ENCODE assay signal across 8 cellular contexts in the genomic region with DNA sequence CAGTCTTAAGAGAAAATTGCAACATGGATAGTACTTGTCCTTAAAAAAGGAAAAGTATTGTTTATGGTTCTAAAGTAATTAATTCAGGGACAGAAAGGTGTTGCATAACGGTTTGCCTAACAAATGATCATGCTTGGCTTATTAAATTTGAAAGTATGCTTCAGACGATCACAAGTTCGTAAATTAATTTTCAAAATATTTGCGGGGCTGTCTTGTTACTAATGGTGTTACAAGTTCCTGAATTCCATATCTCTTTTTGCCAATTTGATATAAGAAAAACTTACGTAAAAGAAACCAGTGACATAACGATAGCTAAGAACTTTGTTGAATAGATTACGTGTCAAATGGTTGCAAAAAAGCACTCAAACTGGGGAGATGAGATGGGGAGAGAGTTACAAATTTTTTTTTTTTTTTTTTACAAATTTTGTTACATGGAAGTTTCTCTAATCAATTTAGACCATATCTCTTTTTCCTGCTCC. TPM values are rescaled to one million over a fixed set of nuclear protein-coding genes. Genes with fewer than 3 reads are reported as not detected.
A peak's percentile ranks its signal among the peaks of the same experiment; 100 is the strongest.
DNase-seq lines count a peak whose midpoint lies in the region; ATAC-seq and TF ChIP-seq lines count a peak whose summit lies in the region.

No MANE protein-coding gene starts in this region.

- H3K36me3 Mint-ChIP-seq in CD14-positive monocyte (peaks cover 0 to 3% of the 10 kb centered on the region in 2 donors), neural progenitor cell (no peaks in the 10 kb centered on the region)

- no peaks in the 10 kb centered on the region for H3K36me3 ChIP-seq in Loucy (ENCODE audit: insufficient read depth, low read length)
- H3K36me3 ChIP-seq in duodenal mucosa (ENCODE audit: control insufficient read depth in 1 of 2, insufficient read depth in 2 of 2, low read length in 2 of 2), result no peaks in the 10 kb centered on the region
- no peaks in the 10 kb centered on the region for H3K36me3 ChIP-seq in neural progenitor cell

- intact Hi-C loops in CD14-positive monocyte (cut with micrococcal nuclease), result loop anchor here (5.0 to 10.0 kb wide), 3 partner anchors 40 to 127 kb away; partner anchors contain the start of genes AGO1 (in 1 of the 2) and AGO4 (in 1 of the 2)

- H4K20me1 ChIP-seq in Loucy (ENCODE audit: insufficient read depth, low read length, poor library complexity, severe bottlenecking) (peaks cover 44% of the 10 kb centered on the region), neural progenitor cell (ENCODE audit: low read depth) (peaks cover 23% of the 10 kb centered on the region)

- H2AFZ ChIP-seq in Loucy (ENCODE audit: low read length) (no peak overlapping the region), neural progenitor cell (replicated peaks) (no peak overlapping the region)

- DNase-seq in CD14-positive monocyte (ENCODE audit: low spot score) (no peak), neural progenitor cell (ENCODE audit: low spot score) (no peak), cerebellar nuclear complex (lab: John Stamatoyannopoulos, UW) (no peak), HEK293T (ENCODE audit: extremely low spot score) (no peak)

- H3K9me2 ChIP-seq in Loucy (replicated peaks; ENCODE audit: low read depth, low read length), result no peaks in the 10 kb centered on the region

- H3K4me3 Mint-ChIP-seq in CD14-positive monocyte (peak overlapping the region; percentile 90 to 94), neural progenitor cell (peak overlapping the region; percentile 96)

- peak overlapping the region; percentile 79 for H3K9ac ChIP-seq in Loucy (ENCODE audit: low read depth, low read length, poor library complexity, severe bottlenecking)
- peak overlapping the region; percentile 81 to 84 for H3K9ac ChIP-seq in duodenal mucosa (ENCODE audit: low read depth in 1 of 2, low read length in 2 of 2)
- no peak overlapping the region for H3K9ac ChIP-seq in neural progenitor cell

- H3K4me1 ChIP-seq in Loucy (ENCODE audit: insufficient read depth, low read length, poor library complexity, severe bottlenecking) (peaks cover 51% of the 10 kb centered on the region), duodenal mucosa (ENCODE audit: control insufficient read depth in 1 of 2, insufficient read depth in 2 of 2, low read length in 2 of 2) (peaks cover 14 to 20% of the 10 kb centered on the region in 2 donors), neural progenitor cell (peaks cover 21% of the 10 kb centered on the region)

- H3K4me3 ChIP-seq in Loucy (ENCODE audit: low read length, poor library complexity, severe bottlenecking) (peak overlapping the region; percentile 81), duodenal mucosa (ENCODE audit: low read depth in 1 of 2, low read length in 2 of 2) (peak overlapping the region; percentile 80 to 91), neural progenitor cell (peak overlapping the region; percentile 94)

- POLR2A ChIA-PET in HEK293T (lab: Yijun Ruan, JAX), result interaction anchor here (0.7 to 2.6 kb wide), 7 partner anchors 16 to 200 kb away, joined by 3 to 13 read pairs (median 4); partner anchors contain the start of gene CLSPN

- H3K27ac ChIP-seq in duodenal mucosa (ENCODE audit: low read depth, low read length) (no peak overlapping the region), neural progenitor cell (no peak overlapping the region)

- H3K9me3 Mint-ChIP-seq in CD14-positive monocyte (no peaks in the 10 kb centered on the region), neural progenitor cell (no peaks in the 10 kb centered on the region)

- ATAC-seq in GM19351 (IDR thresholded peaks at IDR 0.05; ENCODE audit: unreplicated experiment), result no peak
- ATAC-seq in HG02973 (IDR thresholded peaks at IDR 0.05; ENCODE audit: unreplicated experiment), result no peak

- peaks cover 41% of the 10 kb centered on the region for H3K4me1 Mint-ChIP-seq in CD14-positive monocyte
- H3K4me1 Mint-ChIP-seq in neural progenitor cell, result peaks cover 43% of the 10 kb centered on the region

- H3F3A ChIP-seq in Loucy (ENCODE audit: low read depth) (no peaks in the 10 kb centered on the region), neural progenitor cell (ENCODE audit: low read depth) (peaks cover 34% of the 10 kb centered on the region)

- no peak for TF ChIP-seq CTCF in CD14-positive monocyte (IDR thresholded peaks at IDR 0.05)
- no peak for TF ChIP-seq CTCF in Loucy (conservative IDR thresholded peaks at IDR 0.05; ENCODE audit: low read length)
- TF ChIP-seq CTCF in neural progenitor cell (IDR thresholded peaks at IDR 0.05), result no peak

- peak overlapping the region in 6 of 7 donors; percentile 27 to 94 (median 63) for H3K27ac Mint-ChIP-seq in CD14-positive monocyte
- H3K27ac Mint-ChIP-seq in neural progenitor cell, result no peak overlapping the region

- no peaks in the 10 kb centered on the region for H3K9me3 ChIP-seq in Loucy (ENCODE audit: insufficient read depth, low read depth, low read length)
- H3K9me3 ChIP-seq in duodenal mucosa (ENCODE audit: control insufficient read depth in 1 of 2, low read length in 2 of 2), result no peaks in the 10 kb centered on the region
- H3K9me3 ChIP-seq in neural progenitor cell (ENCODE audit: low read depth), result no peaks in the 10 kb centered on the region

- peaks cover 68% of the 10 kb centered on the region for H3K79me2 ChIP-seq in Loucy (ENCODE audit: insufficient read depth, low read length)
- H3K79me2 ChIP-seq in neural progenitor cell (ENCODE audit: low read depth), result peaks cover 60% of the 10 kb centered on the region

- no peaks in the 10 kb centered on the region for H3K27me3 Mint-ChIP-seq in CD14-positive monocyte (ENCODE audit: low read depth in 3 of 3)
- H3K27me3 Mint-ChIP-seq in neural progenitor cell (ENCODE audit: insufficient read depth, low read depth), result no peaks in the 10 kb centered on the region

- CTCF ChIA-PET in HEK293T (lab: Yijun Ruan, JAX), result interaction anchor here (1.2 kb wide), 1 partner anchor 202 kb away, joined by 4 read pairs; no protein-coding TSS in a partner anchor

- H3K4me2 ChIP-seq in Loucy (ENCODE audit: low read depth, low read length, poor library complexity, severe bottlenecking) (peak overlapping the region; percentile 92), neural progenitor cell (peak overlapping the region; percentile 79)

- H3K27me3 ChIP-seq in Loucy (ENCODE audit: insufficient read depth, low read length, poor library complexity, severe bottlenecking), result no peaks in the 10 kb centered on the region
- H3K27me3 ChIP-seq in duodenal mucosa (ENCODE audit: control insufficient read depth in 1 of 2, insufficient read depth in 2 of 2, low read length in 2 of 2), result no peaks in the 10 kb centered on the region
- no peaks in the 10 kb centered on the region for H3K27me3 ChIP-seq in neural progenitor cell

TF ChIP-seq in HEK293T, 16 proteins besides CTCF, POLR2A, EP300 and RAD21:
- TF ChIP-seq SUZ12 (IDR thresholded peaks at IDR 0.05) (no peak), HDGF (IDR thresholded peaks at IDR 0.05; ENCODE audit: borderline replicate concordance) (no peak), LEF1 (IDR thresholded peaks at IDR 0.05; ENCODE audit: borderline replicate concordance) (no peak), NFRKB (IDR thresholded peaks at IDR 0.05) (no peak), ARNT (IDR thresholded peaks at IDR 0.05) (no peak), FOXM1 (IDR thresholded peaks at IDR 0.05; ENCODE audit: borderline replicate concordance) (no peak), CTBP1 (IDR thresholded peaks at IDR 0.05; ENCODE audit: borderline replicate concordance) (no peak), FOXA1 (IDR thresholded peaks at IDR 0.05) (no peak), ZNF384 (IDR thresholded peaks at IDR 0.05) (no peak), BHLHE40 (IDR thresholded peaks at IDR 0.05; ENCODE audit: borderline replicate concordance) (no peak), SP1 (IDR thresholded peaks at IDR 0.05) (no peak), TARDBP (IDR thresholded peaks at IDR 0.05) (no peak), ELF4 (IDR thresholded peaks at IDR 0.05) (no peak), PKNOX1 (IDR thresholded peaks at IDR 0.05) (no peak), FOXK2 (IDR thresholded peaks at IDR 0.05) (no peak), L3MBTL2 (conservative IDR thresholded peaks at IDR 0.05) (no peak)

RNA-seq across cellular contexts. Expression of gene AGO3, which starts 1.3 kb away (rescaled TPM):
- polyA plus RNA-seq in CD14-positive monocyte, result 1 to 10 TPM; 6.3 to 9.0 TPM
- total RNA-seq in neural progenitor cell (ENCODE audit: low replicate concordance), result 28.2 and 45.2 TPM in 2 replicates

RNA-seq across cellular contexts. Expression of gene AGO1, which starts 49.2 kb away (rescaled TPM):
- polyA plus RNA-seq in CD14-positive monocyte, result 10 to 100 TPM; 10.9 to 13.9 TPM
- total RNA-seq in neural progenitor cell (ENCODE audit: low replicate concordance), result 24.1 and 33.8 TPM in 2 replicates
